In genomic region chr3:30681276-30682211, GRCh38 we compare ENCODE assay signal across 8 cellular contexts.
DNase-seq lines count a peak whose midpoint lies in the region; ATAC-seq, FAIRE-seq and TF ChIP-seq lines count a peak whose summit lies in the region.

No MANE protein-coding gene starts in this region.

- no peak for FAIRE-seq in GM12892 (lab: Jason Lieb, UNC)

- peak overlapping the region; percentile 18 for H3K4me3 Mint-ChIP-seq in activated naive CD4-positive, alpha-beta T cell treated with anti-CD3 and anti-CD28 coated beads for 36 hours

- H3K4me3 ChIP-seq in colonic mucosa, result no peak overlapping the region
- H3K4me3 ChIP-seq in mesodermal cell (ENCODE audit: extremely low read depth, insufficient read depth, low read length, poor library complexity, severe bottlenecking), result no peak overlapping the region
- H3K4me3 ChIP-seq in urinary bladder (ENCODE audit: low read depth, low read length), result no peak overlapping the region

- no peaks in the 10 kb centered on the region for H3K9me3 ChIP-seq in colonic mucosa
- no peaks in the 10 kb centered on the region for H3K9me3 ChIP-seq in mesodermal cell (ENCODE audit: control insufficient read depth, low read length)

- peak overlapping the region; percentile 93 for H3K27ac Mint-ChIP-seq in activated naive CD4-positive, alpha-beta T cell treated with anti-CD3 and anti-CD28 coated beads for 36 hours

- H3K27ac ChIP-seq in colonic mucosa (peak overlapping the region; percentile 52), mesodermal cell (ENCODE audit: low read depth, low read length, severe bottlenecking) (peak overlapping the region; percentile 83), urinary bladder (ENCODE audit: low read depth) (peak overlapping the region; percentile 70)

- CTCF ChIA-PET in activated naive CD4-positive, alpha-beta T cell treated with anti-CD3 and anti-CD28 coated beads for 36 hours (lab: Charles Lee), result interaction anchor here (0.6 to 1.8 kb wide), 8 partner anchors 8 to 651 kb away, joined by 3 to 13 read pairs (median 4); no protein-coding TSS in a partner anchor

- no peaks in the 10 kb centered on the region for H3K9me3 Mint-ChIP-seq in activated naive CD4-positive, alpha-beta T cell treated with anti-CD3 and anti-CD28 coated beads for 36 hours

- H3K36me3 ChIP-seq in colonic mucosa (no peaks in the 10 kb centered on the region), mesodermal cell (ENCODE audit: control insufficient read depth, insufficient read depth, low read length) (peaks cover 60% of the 10 kb centered on the region), urinary bladder (ENCODE audit: insufficient read depth) (peaks cover 2% of the 10 kb centered on the region)

- TF ChIP-seq POLR2A in GM12892 (IDR thresholded peaks at IDR 0.05; ENCODE audit: low read depth, low read length), result no peak

- ATAC-seq in GM21619 (IDR thresholded peaks at IDR 0.05; ENCODE audit: unreplicated experiment), result no peak

- peaks cover 100% of the 10 kb centered on the region for H3K4me1 Mint-ChIP-seq in activated naive CD4-positive, alpha-beta T cell treated with anti-CD3 and anti-CD28 coated beads for 36 hours (ENCODE audit: low read depth)

- peaks cover 79% of the 10 kb centered on the region for H3K36me3 Mint-ChIP-seq in activated naive CD4-positive, alpha-beta T cell treated with anti-CD3 and anti-CD28 coated beads for 36 hours (ENCODE audit: low read depth)

- intact Hi-C loops in activated naive CD4-positive, alpha-beta T cell treated with anti-CD3 and anti-CD28 coated beads for 36 hours (cut with micrococcal nuclease), result loop anchor here (1.0 to 10.0 kb wide), 8 partner anchors 8 to 853 kb away; partner anchors contain the start of gene STT3B
- intact Hi-C loops in colonic mucosa (cut with DNase I), result no loop called here

- no peak for TF ChIP-seq CTCF in colonic mucosa (IDR thresholded peaks at IDR 0.05)

- DNase-seq in activated naive CD4-positive, alpha-beta T cell treated with anti-CD3 and anti-CD28 coated beads for 36 hours, result peak; percentile 45
- no peak for DNase-seq in activated naive CD4-positive, alpha-beta T cell treated with anti-CD3 and anti-CD28 coated beads, Interleukin-2, amount 50 U/mL, for 16 hours
- peak; percentile 29 for DNase-seq in colonic mucosa
- DNase-seq in NCI-H748 (lab: John Stamatoyannopoulos, UW; ENCODE audit: unreplicated experiment), result no peak
- DNase-seq in GM12892 (ENCODE audit: insufficient read length), result no peak

- 66 to 76% methylated on average over 13 to 14 of the region's 16 CpGs for WGBS in mesodermal cell (ENCODE audit: insufficient coverage in 2 of 2), 2 experiments
- WGBS in urinary bladder, result 47% methylated on average over 16 of the region's 16 CpGs

- no peaks in the 10 kb centered on the region for H3K27me3 Mint-ChIP-seq in activated naive CD4-positive, alpha-beta T cell treated with anti-CD3 and anti-CD28 coated beads for 36 hours (ENCODE audit: low read depth)

- H3K9ac ChIP-seq in colonic mucosa (ENCODE audit: low read depth in 2 of 2, low read length in 2 of 2), result peak overlapping the region in 1 of 2 donors; percentile 21

- H3K4me1 ChIP-seq in colonic mucosa (no peaks in the 10 kb centered on the region), mesodermal cell (ENCODE audit: control insufficient read depth, insufficient read depth, low read length, poor library complexity, severe bottlenecking) (peaks cover 36% of the 10 kb centered on the region), urinary bladder (ENCODE audit: insufficient read depth) (peaks cover 10% of the 10 kb centered on the region)

- H3K27me3 ChIP-seq in colonic mucosa, result no peaks in the 10 kb centered on the region

Comparison
In these comparisons a context has a peak if more than half of its experiments do, and no peak if none do; other contexts are left out.
1. DNase-seq: peak in activated naive CD4-positive, alpha-beta T cell treated with anti-CD3 and anti-CD28 coated beads for 36 hours (single experiment) and colonic mucosa (single experiment); none in activated naive CD4-positive, alpha-beta T cell treated with anti-CD3 and anti-CD28 coated beads, Interleukin-2, amount 50 U/mL, for 16 hours (single experiment), NCI-H748 (single experiment) and GM12892 (single experiment).
2. Peak in every context shown above with its lines, with median percentiles within 50 percentile points of each other: H3K27ac ChIP-seq.